ENCODE assay signal across 8 cellular contexts in the genomic region with DNA sequence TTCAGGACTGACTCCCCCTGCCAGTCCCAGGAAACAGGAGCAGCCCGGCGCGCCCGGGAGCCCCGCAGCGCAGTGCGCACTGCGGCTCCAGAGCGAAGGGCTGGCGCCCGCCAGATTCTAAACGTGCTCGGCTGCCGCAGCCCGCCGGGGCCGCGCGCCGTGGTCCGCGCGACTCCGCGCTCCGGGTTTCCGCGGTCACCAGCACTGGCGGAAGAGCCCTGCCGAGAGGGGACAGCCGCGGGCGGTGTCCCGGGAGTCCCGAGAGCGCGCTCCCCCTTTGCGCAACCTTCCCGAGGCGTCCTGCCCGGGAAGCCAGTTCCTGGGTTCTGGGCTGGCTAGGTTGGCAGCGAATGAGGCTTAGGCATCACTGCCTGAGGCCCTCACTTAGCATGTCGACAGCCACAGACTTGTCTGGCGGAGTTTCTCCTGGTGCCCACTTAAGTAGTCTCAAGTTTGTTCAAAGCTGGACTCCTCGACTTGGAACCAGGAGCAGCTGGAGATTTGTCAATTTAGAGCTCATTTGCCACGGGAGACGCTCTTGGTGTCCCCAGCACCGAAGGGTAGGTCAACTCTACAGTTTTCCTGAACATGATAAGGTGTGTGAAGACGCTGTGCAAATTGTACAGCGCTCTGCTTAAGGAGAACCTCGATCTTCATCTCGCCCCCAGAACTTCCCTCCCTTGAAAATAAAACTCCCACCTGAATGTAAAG. TPM values are rescaled to one million over a fixed set of nuclear protein-coding genes. Genes with fewer than 3 reads are reported as not detected.
DNase-seq lines count a peak whose midpoint lies in the region; ATAC-seq and TF ChIP-seq lines count a peak whose summit lies in the region.

No MANE protein-coding gene starts in this region.

- H3K4me3 ChIP-seq in NT2/D1 (ENCODE audit: insufficient read length, low read depth) (peak overlapping the region; percentile 48), esophagus muscularis mucosa (peak overlapping the region; percentile 51 to 71 (median 62)), mucosa of stomach (ENCODE audit: low read length) (peak overlapping the region; percentile 75)

- H3K4me1 ChIP-seq in NT2/D1 (ENCODE audit: insufficient read depth, insufficient read length) (peaks cover 2% of the 10 kb centered on the region), esophagus muscularis mucosa (peaks cover 6 to 37% (median 31%) of the 10 kb centered on the region in 4 donors), mucosa of stomach (ENCODE audit: control insufficient read depth, insufficient read depth, low read length) (no peaks in the 10 kb centered on the region)

- no peak for TF ChIP-seq CTCF in esophagus muscularis mucosa (IDR thresholded peaks at IDR 0.05)

- no peaks in the 10 kb centered on the region for H3K36me3 ChIP-seq in NT2/D1 (ENCODE audit: insufficient read depth, insufficient read length, low read length)
- no peaks in the 10 kb centered on the region for H3K36me3 ChIP-seq in esophagus muscularis mucosa
- H3K36me3 ChIP-seq in mucosa of stomach (ENCODE audit: control insufficient read depth, insufficient read depth, low read length) = no peaks in the 10 kb centered on the region

- TF ChIP-seq POLR2A in esophagus muscularis mucosa (IDR thresholded peaks at IDR 0.05; ENCODE audit: low read depth) = no peak

- H3K9ac ChIP-seq in NT2/D1 (ENCODE audit: insufficient read length, low read depth) (peak overlapping the region; percentile 66), mucosa of stomach (ENCODE audit: low read length) (peak overlapping the region; percentile 80)

- peaks cover 46% of the 10 kb centered on the region for H3K27me3 ChIP-seq in NT2/D1 (ENCODE audit: insufficient read depth, insufficient read length)
- H3K27me3 ChIP-seq in esophagus muscularis mucosa = peaks cover 0 to 3% (median 2%) of the 10 kb centered on the region in 4 donors
- peaks cover 5% of the 10 kb centered on the region for H3K27me3 ChIP-seq in mucosa of stomach (ENCODE audit: control insufficient read depth, insufficient read depth, low read length)

- no peaks in the 10 kb centered on the region for H3K9me3 ChIP-seq in NT2/D1 (ENCODE audit: insufficient read depth, low read length)
- H3K9me3 ChIP-seq in esophagus muscularis mucosa = no peaks in the 10 kb centered on the region
- no peaks in the 10 kb centered on the region for H3K9me3 ChIP-seq in mucosa of stomach (ENCODE audit: control insufficient read depth, low read length)

- intact Hi-C loops in esophagus muscularis mucosa (cut with DNase I) = no loop called here

- peak overlapping the region; percentile 72 to 85 (median 83) for H3K27ac ChIP-seq in esophagus muscularis mucosa (replicated peaks in 1 of 4)

- ATAC-seq in GM18498 (IDR thresholded peaks at IDR 0.05; ENCODE audit: unreplicated experiment) (peak; percentile 57), HG02938 (IDR thresholded peaks at IDR 0.05; ENCODE audit: unreplicated experiment) (peak; percentile 64), GM21786 (IDR thresholded peaks at IDR 0.05; ENCODE audit: unreplicated experiment) (no peak)

- TF ChIP-seq EP300 in esophagus muscularis mucosa (IDR thresholded peaks at IDR 0.05) = no peak

- 3% methylated on average over 24 of the region's 52 CpGs for whole genome bisulfite sequencing in esophagus muscularis mucosa

- DNase-seq in NT2/D1 (ENCODE audit: low read depth, low spot score) = no peak
- DNase-seq in esophagus muscularis mucosa (ENCODE audit: extremely low spot score) = no peak
- DNase-seq in NK-92 (lab: John Stamatoyannopoulos, UW; ENCODE audit: unreplicated experiment) = no peak
- no peak for DNase-seq in stimulated activated CD8-positive, alpha-beta memory T cell treated with anti-CD3 and anti-CD28 coated beads, Interleukin-4, amount 100 ng/mL, for 48 hours

RNA-seq across cellular contexts. Expression of a gene that starts 1.5 kb away (rescaled TPM):
- total RNA-seq in esophagus muscularis mucosa = 1 to 10 TPM in 2 of 4 donors, under 1 TPM in 1, not detected in 1; 0.17 to 4.6 (median 2.1) TPM

RNA-seq across cellular contexts. Expression of a gene that starts 20.8 kb away (rescaled TPM):
- not detected for total RNA-seq in esophagus muscularis mucosa
